Comparison of ENCODE assay signal across 22 cellular contexts in the genomic region with DNA sequence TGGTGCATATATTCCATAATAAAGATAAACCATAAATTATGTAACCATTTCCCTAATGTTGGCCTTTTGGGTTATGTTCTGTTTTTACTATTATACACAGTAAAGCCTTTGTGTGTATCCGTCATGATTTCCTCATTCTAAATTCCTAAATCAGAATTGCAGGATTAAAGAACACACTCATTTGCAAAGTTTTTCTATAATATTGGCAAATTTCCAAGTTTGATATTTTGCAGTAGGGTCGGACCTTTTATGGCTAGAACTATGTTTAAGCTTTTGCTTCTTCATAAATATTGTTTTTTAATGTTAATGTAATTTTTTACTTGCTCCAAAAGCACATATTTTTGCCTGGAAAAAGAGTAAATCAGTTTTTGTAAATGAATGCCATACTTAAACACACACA. TPM values are rescaled to one million over a fixed set of nuclear protein-coding genes. Genes with fewer than 3 reads are reported as not detected.
DNase-seq lines count a peak whose midpoint lies in the region; ATAC-seq, FAIRE-seq and TF ChIP-seq lines count a peak whose summit lies in the region.
"Had no signal": no experiment of that assay in that cellular context is flagged by ENCODE, and none has a peak within 500 bp of the region (broad histone marks: within the 10 kb centered on the region; RNA-seq: fewer than 3 reads in every experiment).

No MANE protein-coding gene starts in this region.

- POLR2A ChIA-PET in SK-N-SH (lab: Yijun Ruan, JAX): no interaction called here
- POLR2A ChIA-PET in K562 (lab: Yijun Ruan, JAX): interaction anchor here (1.1 to 1.3 kb wide), 3 partner anchors 10 to 13 kb away, joined by 3 read pairs; no protein-coding TSS in a partner anchor

- H3K27me3 ChIP-seq in SK-N-SH (ENCODE audit: insufficient read depth): no peaks in the 10 kb centered on the region
- H3K27me3 ChIP-seq in K562 (ENCODE audit: control insufficient read depth in 2 of 2, insufficient read depth in 2 of 2, low read length in 2 of 2): no peaks in the 10 kb centered on the region
- no peaks in the 10 kb centered on the region for H3K27me3 ChIP-seq in GM23338 (ENCODE audit: insufficient read depth)
- H3K27me3 ChIP-seq in psoas muscle (ENCODE audit: insufficient read depth in 3 of 3, low read length in 2 of 3): no peaks in the 10 kb centered on the region
- H3K27me3 ChIP-seq in WERI-Rb-1 (ENCODE audit: insufficient read depth, low read depth, severe bottlenecking): no peaks in the 10 kb centered on the region
- H3K27me3 ChIP-seq: BE2C, BLaER1 had no signal

- H3K4me3 ChIP-seq in SK-N-SH (ENCODE audit: low read depth in 2 of 2, low read length in 1 of 2): no peak overlapping the region
- no peak overlapping the region for H3K4me3 ChIP-seq in SK-N-MC
- no peak overlapping the region for H3K4me3 ChIP-seq in K562
- H3K4me3 ChIP-seq in GM23338: no peak overlapping the region
- H3K4me3 ChIP-seq in psoas muscle: no peak overlapping the region
- no peak overlapping the region for H3K4me3 ChIP-seq in WERI-Rb-1 (ENCODE audit: low read depth, low read length)
- H3K4me3 ChIP-seq: BLaER1 had no signal

- H2AFZ ChIP-seq in SK-N-SH (ENCODE audit: low read depth) (no peak overlapping the region), K562 (ENCODE audit: low read depth, low read length) (no peak overlapping the region), GM23338 (no peak overlapping the region)

- no peak for TF ChIP-seq CTCF in SK-N-SH (IDR thresholded peaks at IDR 0.05)
- no peak for TF ChIP-seq CTCF in K562 (IDR thresholded peaks at IDR 0.05 in 2 of 3, conservative IDR thresholded peaks at IDR 0.05 in 1 of 3; ENCODE audit: insufficient read depth in 2 of 3, low read depth in 1 of 3, low read length in 3 of 3)
- TF ChIP-seq CTCF in GM23338 (conservative IDR thresholded peaks at IDR 0.05; ENCODE audit: low read depth in 2 of 2): no peak
- no peak for TF ChIP-seq CTCF in psoas muscle (IDR thresholded peaks at IDR 0.05)
- no peak for TF ChIP-seq CTCF in WERI-Rb-1 (IDR thresholded peaks at IDR 0.05; ENCODE audit: low read depth, low read length)

- peaks cover 80% of the 10 kb centered on the region for H3K36me3 Mint-ChIP-seq in GM23338 (ENCODE audit: low read depth)

- H3K4me1 ChIP-seq in SK-N-SH (ENCODE audit: control insufficient read depth in 1 of 2, insufficient read depth in 2 of 2, low read depth in 1 of 2, low read length in 1 of 2) (no peaks in the 10 kb centered on the region), K562 (replicated peaks in 1 of 2; ENCODE audit: control insufficient read depth in 2 of 2, insufficient read depth in 2 of 2, low read length in 2 of 2) (no peaks in the 10 kb centered on the region), GM23338 (ENCODE audit: insufficient read depth) (no peaks in the 10 kb centered on the region), psoas muscle (no peaks in the 10 kb centered on the region)
- H3K4me1 ChIP-seq: BE2C, BLaER1 had no signal

- H3K4me2 ChIP-seq in SK-N-SH (no peak overlapping the region), K562 (ENCODE audit: insufficient read depth, low read length) (no peak overlapping the region), GM23338 (no peak overlapping the region)
- H3K4me2 ChIP-seq: BLaER1 had no signal

- no peak overlapping the region for H3K9ac ChIP-seq in SK-N-SH
- H3K9ac ChIP-seq in SK-N-MC (ENCODE audit: insufficient read length): peak overlapping the region; percentile 29
- H3K9ac ChIP-seq in K562 (ENCODE audit: insufficient read depth in 1 of 2, low read depth in 2 of 2, low read length in 2 of 2): no peak overlapping the region
- H3K9ac ChIP-seq: BLaER1 had no signal

- 89% methylated on average over 2 of the region's 2 CpGs for WGBS in SK-N-SH (ENCODE audit: low lambda C conversion rate)
- WGBS in K562 (ENCODE audit: insufficient coverage, low coverage, missing lambda C conversion rate): 79% methylated on average over 2 of the region's 2 CpGs
- WGBS in psoas muscle, 3 donors: 34 to 46% (median 42%) methylated on average over 2 of the region's 2 CpGs

- no peaks in the 10 kb centered on the region for H3K4me1 Mint-ChIP-seq in GM23338
- H3K4me1 Mint-ChIP-seq: CD14-positive monocyte had no signal

- no peak overlapping the region for H3K4me3 Mint-ChIP-seq in GM23338
- H3K4me3 Mint-ChIP-seq: CD14-positive monocyte; CD4-positive, alpha-beta memory T cell; CD4-positive, CD25-positive, alpha-beta regulatory T cell; CD8-positive, alpha-beta memory T cell had no signal

- in situ Hi-C loops in K562 (cut with MboI): no loop called here

- H3K9me3 Mint-ChIP-seq in GM23338: no peaks in the 10 kb centered on the region
- H3K9me3 Mint-ChIP-seq: CD4-positive, alpha-beta memory T cell; CD4-positive, CD25-positive, alpha-beta regulatory T cell; CD8-positive, alpha-beta memory T cell had no signal

- H3K36me3 ChIP-seq in SK-N-SH (replicated peaks in 1 of 2; ENCODE audit: control insufficient read depth in 1 of 2, insufficient read depth in 2 of 2, low read length in 1 of 2): peaks cover 79 to 90% of the 10 kb centered on the region in 2 experiments
- peaks cover 88% of the 10 kb centered on the region for H3K36me3 ChIP-seq in SK-N-MC (ENCODE audit: insufficient read depth, low read length)
- peaks cover 96% of the 10 kb centered on the region for H3K36me3 ChIP-seq in K562 (ENCODE audit: control insufficient read depth, insufficient read depth, low read length)
- H3K36me3 ChIP-seq in GM23338 (ENCODE audit: insufficient read depth): peaks cover 34% of the 10 kb centered on the region
- peaks cover 4 to 99% of the 10 kb centered on the region in 2 donors for H3K36me3 ChIP-seq in psoas muscle (ENCODE audit: insufficient read depth in 1 of 2, low read depth in 1 of 2)
- peaks cover 70% of the 10 kb centered on the region for H3K36me3 ChIP-seq in WERI-Rb-1

- no peak for TF ChIP-seq POLR2A in K562 (conservative IDR thresholded peaks at IDR 0.05)

- no peaks in the 10 kb centered on the region for H3K9me2 ChIP-seq in SK-N-SH
- no peaks in the 10 kb centered on the region for H3K9me2 ChIP-seq in GM23338 (ENCODE audit: insufficient read depth)

- H3K27ac ChIP-seq in SK-N-SH (ENCODE audit: low read depth in 2 of 2, low read length in 1 of 2) (no peak overlapping the region), SK-N-MC (peak overlapping the region; percentile 42; the same call in 1 of the 2 replicates), K562 (ENCODE audit: extremely low read depth, low read depth, low read length) (no peak overlapping the region), GM23338 (ENCODE audit: low read depth) (no peak overlapping the region), psoas muscle (no peak overlapping the region), WERI-Rb-1 (no peak overlapping the region)
- H3K27ac ChIP-seq: 22Rv1, BLaER1 had no signal

- H4K20me1 ChIP-seq in SK-N-SH (ENCODE audit: insufficient read depth) (no peaks in the 10 kb centered on the region), K562 (replicated peaks; ENCODE audit: control insufficient read depth, insufficient read depth, low read length) (no peaks in the 10 kb centered on the region), GM23338 (replicated peaks; ENCODE audit: insufficient read depth) (no peaks in the 10 kb centered on the region; the same call in none of the 2 replicates)

- ATAC-seq in SK-N-SH treated with all-trans-retinoic acid at 6 μM for 48 hours: no peak
- ATAC-seq in K562: no peak
- ATAC-seq in GM23338: no peak
- ATAC-seq in psoas muscle: no peak

- CTCF ChIA-PET in SK-N-SH (lab: Yijun Ruan, JAX): interaction anchor here (0.6 to 1.4 kb wide), 2 partner anchors 17 to 99 kb away, joined by 3 to 4 read pairs; a partner anchor contains a TSS
- CTCF ChIA-PET in K562 (lab: Yijun Ruan, JAX; ENCODE audit: low intra/inter-chr PET ratio): no interaction called here

- DNase-seq in SK-N-SH (no peak), SK-N-MC (ENCODE audit: low read depth, low spot score) (no peak), K562 (ENCODE audit: extremely low read depth in 1 of 4, low spot score in 3 of 4) (no peak), GM23338 (ENCODE audit: low spot score) (no peak), psoas muscle (no peak), WERI-Rb-1 (no peak)
- DNase-seq: ACHN; BE2C; C1 segment of cervical spinal cord; CD4-positive, alpha-beta memory T cell; CD4-positive, CD25-positive, alpha-beta regulatory T cell; CD8-positive, alpha-beta memory T cell; COR-L47; DMS79 treated with DMSO at 0.1 percent for 48 hours; GF-D8 had no signal

- H3K9me1 ChIP-seq in K562 (ENCODE audit: control insufficient read depth, insufficient read depth, low read length): no peaks in the 10 kb centered on the region

- intact Hi-C loops in K562 (cut with micrococcal nuclease): no loop called here
- intact Hi-C loops in psoas muscle (cut with DNase I): no loop called here

- H3K79me2 ChIP-seq in SK-N-SH (ENCODE audit: insufficient read depth) (peaks cover 4% of the 10 kb centered on the region; the same call in 1 of the 2 replicates), K562 (ENCODE audit: control insufficient read depth, insufficient read depth, low read length) (no peaks in the 10 kb centered on the region), GM23338 (replicated peaks; ENCODE audit: insufficient read depth) (no peaks in the 10 kb centered on the region)

- TF ChIP-seq RAD21 in SK-N-SH (IDR thresholded peaks at IDR 0.05; ENCODE audit: low read length) (no peak), K562 (CRISPR knock-in tag; conservative IDR thresholded peaks at IDR 0.05 in 1 of 2, IDR thresholded peaks at IDR 0.05 in 1 of 2) (no peak)

- H3K9me3 ChIP-seq in SK-N-SH (no peaks in the 10 kb centered on the region), SK-N-MC (ENCODE audit: low read depth, low read length) (no peaks in the 10 kb centered on the region), K562 (replicated peaks; ENCODE audit: control insufficient read depth, insufficient read depth, low read depth, low read length) (no peaks in the 10 kb centered on the region), psoas muscle (no peaks in the 10 kb centered on the region), WERI-Rb-1 (ENCODE audit: severe bottlenecking) (no peaks in the 10 kb centered on the region)
- H3K9me3 ChIP-seq: BE2C, BLaER1 had no signal

- H3K27ac Mint-ChIP-seq in GM23338: no peak overlapping the region
- H3K27ac Mint-ChIP-seq: CD4-positive, CD25-positive, alpha-beta regulatory T cell had no signal

- peak; percentile 26 for FAIRE-seq in K562 (lab: Jason Lieb, UNC)
- peak; percentile 82 for FAIRE-seq in islet of Langerhans (lab: Jason Lieb, UNC)
- FAIRE-seq: GM12891, GM19239 had no signal

- peaks cover 15% of the 10 kb centered on the region for H3F3A ChIP-seq in SK-N-SH (replicated peaks; ENCODE audit: insufficient read depth)
- no peaks in the 10 kb centered on the region for H3F3A ChIP-seq in GM23338 (replicated peaks; ENCODE audit: low read depth)

- no peaks in the 10 kb centered on the region for H3K27me3 Mint-ChIP-seq in GM23338 (ENCODE audit: insufficient read depth, low read depth, poor library complexity)
- H3K27me3 Mint-ChIP-seq: CD4-positive, alpha-beta memory T cell; CD4-positive, CD25-positive, alpha-beta regulatory T cell; CD8-positive, alpha-beta memory T cell had no signal

- no peak for TF ChIP-seq EP300 in SK-N-SH (IDR thresholded peaks at IDR 0.05; ENCODE audit: borderline replicate concordance in 1 of 2, low read depth in 1 of 2, low read length in 1 of 2)
- no peak for TF ChIP-seq EP300 in K562 (IDR thresholded peaks at IDR 0.05; ENCODE audit: low read length)

- BruUV-seq in K562 (replicated peaks; lab: Mats Ljungman, UMichigan): no TSS peak

RNA-seq across cellular contexts. Expression of a gene that starts 16.6 kb away (rescaled TPM):
- polyA plus RNA-seq in SK-N-SH (2012; rRNA removed) (12.5 and 13.7 TPM in 2 replicates), K562 (2011; rRNA removed) (14.0 and 26.5 TPM in 2 replicates), K562 (2014; fragmentation: Illumina TruSeq; extraction: Trizol) (38.2 and 38.5 TPM in 2 replicates), K562 (2014; fragmentation: Nextera tagmentation; extraction: Ambion mirVana) (10 to 100 TPM; 56.7 to 95.5 TPM), K562 (2014; rRNA removed) (19.9 TPM in 2 replicates), GM23338 (2016; fragmentation: Nextera tagmentation; extraction: Ambion mirVana) (60.5 and 74.1 TPM in 2 replicates), psoas muscle (10 to 100 TPM in 2 of 3 donors, 1 to 10 TPM in 1; 10.0 to 20.4 (median 13.9) TPM)
- 15.4 and 16.9 TPM in 2 replicates for polyA plus RNA-seq in SK-N-SH (2012; cell fraction: cytosol; rRNA removed)
- 17.9 and 25.7 TPM in 2 replicates for polyA plus RNA-seq in SK-N-SH (2012; cell fraction: nucleus; rRNA removed)
- 54.3 and 118 TPM in 2 replicates for total RNA-seq in K562 (2011; cell fraction: chromatin; rRNA removed; ENCODE audit: low replicate concordance)
- total RNA-seq in K562 (2011; cell fraction: nucleolus; rRNA removed): 28.7 and 30.8 TPM in 2 replicates
- 58.6 and 90.8 TPM in 2 replicates for total RNA-seq in K562 (2011; cell fraction: nucleoplasm; rRNA removed)
- total RNA-seq in K562 (2014; rRNA removed) (17.6 and 20.7 TPM in 2 replicates), K562 (2014; rRNA removed; fragmentation: Illumina TruSeq; extraction: Trizol) (33.3 and 36.5 TPM in 2 replicates), K562 (2015; rRNA removed; fragmentation: Illumina TruSeq; extraction: Trizol) (31.6 and 31.9 TPM in 2 replicates), K562 (2021) (33.3 and 35.7 TPM in 2 replicates), psoas muscle (10 to 100 TPM; 26.8 to 38.2 (median 27.2) TPM)
- 7.7 and 9.3 TPM in 2 replicates for polyA plus RNA-seq in K562 (2011; cell fraction: cytosol; rRNA removed)
- 14.5 and 16.8 TPM in 2 replicates for polyA plus RNA-seq in K562 (2011; cell fraction: nucleus; rRNA removed)
- polyA plus RNA-seq in K562 (2012): 23.5 and 36.6 TPM in 2 replicates
- 48.8 and 72.3 TPM in 2 replicates for polyA minus RNA-seq in K562 (2011; rRNA and poly(A)+ RNA removed)
- polyA minus RNA-seq in K562 (2011; cell fraction: cytosol; rRNA and poly(A)+ RNA removed): 6.5 and 15.8 TPM in 2 replicates
- 24.0 and 31.7 TPM in 2 replicates for polyA minus RNA-seq in K562 (2011; cell fraction: nucleus; rRNA and poly(A)+ RNA removed)
- total RNA-seq in GM23338 (2014; rRNA removed; shearing (Covaris generic)): 33.4 and 46.6 TPM in 2 replicates
